Comparison of ENCODE assay signal across 12 cellular contexts in genomic region chr12:124433147-124433874, GRCh38.
A peak's percentile ranks its signal among the peaks of the same experiment; 100 is the strongest.
DNase-seq lines count a peak whose midpoint lies in the region; ATAC-seq and TF ChIP-seq lines count a peak whose summit lies in the region.
"Had no signal": no experiment of that assay in that cellular context is flagged by ENCODE, and none has a peak within 500 bp of the region (broad histone marks: within the 10 kb centered on the region; RNA-seq: fewer than 3 reads in every experiment).

No MANE protein-coding gene starts in this region.

- DNase-seq in AG10803 (ENCODE audit: low read depth): no peak
- peak; percentile 89 for DNase-seq in cardiac septum (ENCODE audit: low spot score)
- DNase-seq in stimulated activated naive CD4-positive, alpha-beta T cell treated with Interleukin-2 at 50 U/mL for 16 hours (lab: John Stamatoyannopoulos, UW): no peak
- DNase-seq in NCI-H2029 treated with DMSO at 0.1 percent for 48 hours (lab: John Stamatoyannopoulos, UW): no peak
- no peak for DNase-seq in effector CD8-positive, alpha-beta T cell (lab: John Stamatoyannopoulos, UW)
- DNase-seq: activated CD4-positive, alpha-beta T cell treated with anti-CD3 and anti-CD28 coated beads for 48 hours; DMS53; NCI-H2227 treated with DMSO at 0.1 percent for 48 hours; T-helper 1 cell had no signal

- H3K27ac ChIP-seq in angular gyrus (ENCODE audit: low read depth, low read length) (peak overlapping the region; percentile 50), neutrophil (peak overlapping the region; percentile 66)

- H3K4me3 ChIP-seq in AG10803 (ENCODE audit: low read length) (no peak overlapping the region), neutrophil (ENCODE audit: low read depth in 1 of 2, low read length in 1 of 2) (no peak overlapping the region)

- TF ChIP-seq CTCF in AG10803 (conservative IDR thresholded peaks at IDR 0.05; ENCODE audit: low read length) (0 out of 2 replicates have a peak, but pooled peaks have one; percentile 3), neutrophil (IDR thresholded peaks at IDR 0.05) (peak; percentile 9)

- peaks cover 39% of the 10 kb centered on the region for H3K36me3 ChIP-seq in neutrophil

- peaks cover 21 to 22% of the 10 kb centered on the region in 2 experiments for H3K4me1 ChIP-seq in neutrophil (ENCODE audit: control insufficient read depth in 1 of 2, insufficient read depth in 1 of 2, low read depth in 1 of 2, low read length in 1 of 2)

- no peak for ATAC-seq in GM21360 (IDR thresholded peaks at IDR 0.05; ENCODE audit: unreplicated experiment)

- no peaks in the 10 kb centered on the region for H3K9me3 ChIP-seq in neutrophil

- intact Hi-C loops in cardiac septum (cut with DNase I): no loop called here

- H3K27me3 ChIP-seq in neutrophil: no peaks in the 10 kb centered on the region
